ENCODE assay signal across 29 cellular contexts in genomic region chr4:166279261-166279660, GRCh38.
"Had no signal": no experiment of that assay in that cellular context is flagged by ENCODE, and none has a peak within 500 bp of the region (broad histone marks: within the 10 kb centered on the region; RNA-seq: fewer than 3 reads in every experiment).

No MANE protein-coding gene starts in this region.

- FAIRE-seq: kidney had no signal

- DNase-seq: activated CD4-positive, alpha-beta T cell treated with anti-CD3 and anti-CD28 coated beads for 4 hours; activated CD4-positive, alpha-beta T cell treated with anti-CD3 and anti-CD28 coated beads, Interleukin-2, amount 50 U/mL, for 48 hours; activated CD8-positive, alpha-beta memory T cell treated with anti-CD3 and anti-CD28 coated beads, Interleukin-2, amount 50 U/mL, for 4 hours; activated effector memory CD4-positive, alpha-beta T cell treated with anti-CD3 and anti-CD28 coated beads, Interleukin-2, amount 50 U/mL, for 16 hours; activated naive CD4-positive, alpha-beta T cell treated with anti-CD3 and anti-CD28 coated beads, Interleukin-2, amount 10 ng/mL, durations not matched to agents 7 days and 5 days; activated naive CD8-positive, alpha-beta T cell treated with anti-CD3 and anti-CD28 coated beads, Interleukin-2, amount 10 ng/mL, durations not matched to agents 7 days and 5 days; activated T-cell treated with anti-CD3 and anti-CD28 coated beads, Interleukin-2, amount 50 U/mL, for 1 hour; amniotic stem cell; cortex of kidney; effector memory CD8-positive, alpha-beta T cell; erythroblast; head of caudate nucleus; hippocampal formation; kidney; left colon; mammary epithelial cell; midbrain; naive thymus-derived CD4-positive, alpha-beta T cell; occipital lobe; stimulated activated CD4-positive, alpha-beta T cell treated with anti-CD3 and anti-CD28 coated beads, Interleukin-15, amount 100 ng/mL, for 24 hours; stimulated activated CD4-positive, alpha-beta T cell treated with anti-CD3 and anti-CD28 coated beads, Interleukin-2, amount 100 ng/mL, for 24 hours; stimulated activated naive B cell treated with anti-CD40 and anti-IgM and Interleukin-4, amounts not matched to agents 10 μg/mL and 1 μg/mL and 100 μg/mL, for 72 hours; stomach; thyroid gland; upper lobe of left lung had no signal

- H3K36me3 ChIP-seq: gastroesophageal sphincter, right atrium auricular region, stomach, thyroid gland, upper lobe of left lung, vagina had no signal

- H3K27ac ChIP-seq: gastroesophageal sphincter, right atrium auricular region, stomach, thyroid gland, upper lobe of left lung, vagina, VCaP had no signal

- H3K4me1 ChIP-seq: gastroesophageal sphincter, right atrium auricular region, stomach, thyroid gland, upper lobe of left lung, vagina had no signal

- H3K9me3 ChIP-seq: gastroesophageal sphincter, right atrium auricular region, stomach, thyroid gland, upper lobe of left lung, vagina had no signal

- H3K27me3 ChIP-seq: gastroesophageal sphincter, right atrium auricular region, stomach, thyroid gland, upper lobe of left lung, vagina had no signal

- H3K4me3 ChIP-seq: gastroesophageal sphincter, right atrium auricular region, stomach, thyroid gland, upper lobe of left lung, vagina had no signal

- ATAC-seq: effector memory CD8-positive, alpha-beta T cell; gastroesophageal sphincter; left colon; naive thymus-derived CD4-positive, alpha-beta T cell; stimulated activated naive B cell treated with anti-CD40 and anti-IgM and Interleukin-4, amounts not matched to agents 10 μg/mL and 1 μg/mL and 100 μg/mL, for 72 hours had no signal
